In the genomic region with DNA sequence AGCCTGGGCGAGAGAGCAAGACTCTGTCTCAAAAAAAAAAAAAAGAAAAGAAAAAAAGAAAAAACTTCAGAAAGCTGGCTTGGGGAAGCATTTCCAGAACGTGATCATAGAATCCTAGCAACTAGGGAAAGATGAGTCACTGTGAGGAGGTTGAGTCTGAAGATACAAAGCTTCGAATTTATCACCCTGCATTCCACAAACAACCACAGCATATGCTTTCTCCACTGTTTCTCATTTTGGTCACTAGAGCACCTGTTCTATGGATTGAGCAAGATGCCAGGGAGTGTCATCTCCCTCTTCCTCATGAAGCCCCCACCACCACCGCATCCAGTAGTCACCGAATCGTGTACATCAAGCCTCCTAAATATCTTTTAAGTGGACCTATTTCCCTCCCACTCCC, we compare ENCODE assay signal across 1 cellular context.
TF ChIP-seq lines count a peak whose summit lies in the region.

No MANE protein-coding gene starts in this region.

TF ChIP-seq in IMR-90, 13 proteins besides CTCF, POLR2A, EP300 and RAD21 (continued from another document):
- TF ChIP-seq, protein P1, sequence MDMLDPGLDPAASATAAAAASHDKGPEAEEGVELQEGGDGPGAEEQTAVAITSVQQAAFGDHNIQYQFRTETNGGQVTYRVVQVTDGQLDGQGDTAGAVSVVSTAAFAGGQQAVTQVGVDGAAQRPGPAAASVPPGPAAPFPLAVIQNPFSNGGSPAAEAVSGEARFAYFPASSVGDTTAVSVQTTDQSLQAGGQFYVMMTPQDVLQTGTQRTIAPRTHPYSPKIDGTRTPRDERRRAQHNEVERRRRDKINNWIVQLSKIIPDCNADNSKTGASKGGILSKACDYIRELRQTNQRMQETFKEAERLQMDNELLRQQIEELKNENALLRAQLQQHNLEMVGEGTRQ (IDR thresholded peaks at IDR 0.05; ENCODE audit: low read depth, low read length): no peak
- TF ChIP-seq CHD1 (IDR thresholded peaks at IDR 0.05; ENCODE audit: low read depth, low read length): no peak
TF ChIP-seq in IMR-90: peak in this region for 5.
